Comparison of ENCODE assay signal across 2 cellular contexts in the genomic region with DNA sequence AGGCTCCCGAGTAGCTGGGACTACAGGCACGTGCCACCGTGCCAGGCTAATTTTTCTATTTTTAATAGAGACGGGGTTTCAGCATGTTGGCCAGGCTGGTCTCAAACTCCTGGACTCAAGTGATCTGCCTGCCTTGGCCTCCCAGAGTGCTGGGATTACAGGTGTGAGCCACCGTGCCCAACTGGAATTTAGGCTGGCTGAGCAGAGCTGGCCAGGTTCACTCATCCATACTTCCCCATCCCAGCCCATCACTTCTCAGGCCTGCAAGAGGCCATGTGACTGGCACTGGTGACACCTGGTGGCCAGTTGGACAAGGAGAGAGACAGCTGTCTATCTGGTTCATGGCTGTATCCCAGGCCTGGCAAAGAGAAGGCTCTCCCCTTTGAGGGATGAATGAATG.
TF ChIP-seq lines count a peak whose summit lies in the region.

No MANE protein-coding gene starts in this region.

TF ChIP-seq in WTC11, 78 proteins besides CTCF, POLR2A, EP300 and RAD21:
- TF ChIP-seq, protein P1, sequence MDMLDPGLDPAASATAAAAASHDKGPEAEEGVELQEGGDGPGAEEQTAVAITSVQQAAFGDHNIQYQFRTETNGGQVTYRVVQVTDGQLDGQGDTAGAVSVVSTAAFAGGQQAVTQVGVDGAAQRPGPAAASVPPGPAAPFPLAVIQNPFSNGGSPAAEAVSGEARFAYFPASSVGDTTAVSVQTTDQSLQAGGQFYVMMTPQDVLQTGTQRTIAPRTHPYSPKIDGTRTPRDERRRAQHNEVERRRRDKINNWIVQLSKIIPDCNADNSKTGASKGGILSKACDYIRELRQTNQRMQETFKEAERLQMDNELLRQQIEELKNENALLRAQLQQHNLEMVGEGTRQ (CRISPR knock-in tag; IDR thresholded peaks at IDR 0.05): peak; percentile 86
- TF ChIP-seq, protein P2, sequence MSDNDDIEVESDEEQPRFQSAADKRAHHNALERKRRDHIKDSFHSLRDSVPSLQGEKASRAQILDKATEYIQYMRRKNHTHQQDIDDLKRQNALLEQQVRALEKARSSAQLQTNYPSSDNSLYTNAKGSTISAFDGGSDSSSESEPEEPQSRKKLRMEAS (CRISPR knock-in tag; IDR thresholded peaks at IDR 0.05): peak; percentile 55; the same call in 1 of the 2 replicates
- peak; percentile 84 for TF ChIP-seq USF1 (CRISPR knock-in tag; IDR thresholded peaks at IDR 0.05)

TF ChIP-seq in GM12878, 131 proteins besides CTCF, POLR2A, EP300 and RAD21:
- 0 out of 2 replicates have a peak, but pooled peaks have one; percentile 16 for TF ChIP-seq ZNF687 (IDR thresholded peaks at IDR 0.05)
- 0 out of 2 replicates have a peak, but pooled peaks have one; percentile 63 for TF ChIP-seq SMARCA5 (IDR thresholded peaks at IDR 0.05)
- 0 out of 2 replicates have a peak, but pooled peaks have one; percentile 57 for TF ChIP-seq TCF12 (IDR thresholded peaks at IDR 0.05; ENCODE audit: low read depth, low read length)
- TF ChIP-seq ATF3 (IDR thresholded peaks at IDR 0.05; ENCODE audit: borderline replicate concordance, extremely low read depth, low read depth, low read length): peak; percentile 59; the same call in 1 of the 2 replicates
- 0 out of 3 replicates have a peak, but pooled peaks have one; percentile 19 for TF ChIP-seq POU2F2 (IDR thresholded peaks at IDR 0.05; ENCODE audit: borderline replicate concordance, low read depth, low read length)
- 0 out of 2 replicates have a peak, but pooled peaks have one; percentile 27 for TF ChIP-seq IRF4 (IDR thresholded peaks at IDR 0.05; ENCODE audit: low read depth, low read length)
- peak; percentile 65; the same call in 1 of the 2 replicates for TF ChIP-seq MXI1 (IDR thresholded peaks at IDR 0.05; ENCODE audit: low read depth, low read length)
- TF ChIP-seq, protein P1 (IDR thresholded peaks at IDR 0.05; ENCODE audit: borderline replicate concordance, low read depth, low read length): peak; percentile 46
- TF ChIP-seq YY1 (IDR thresholded peaks at IDR 0.05; ENCODE audit: low read depth, low read length): peak; percentile 84
- TF ChIP-seq EED (IDR thresholded peaks at IDR 0.05; ENCODE audit: low read depth): peak; percentile 72
- TF ChIP-seq SMC3 (IDR thresholded peaks at IDR 0.05; ENCODE audit: borderline replicate concordance, low read length): peak; percentile 99
- TF ChIP-seq RAD51 (IDR thresholded peaks at IDR 0.05): peak; percentile 72
- TF ChIP-seq HDGF (IDR thresholded peaks at IDR 0.05): 0 out of 2 replicates have a peak, but pooled peaks have one; percentile 38
- TF ChIP-seq RELB (IDR thresholded peaks at IDR 0.05; ENCODE audit: low read depth): 0 out of 2 replicates have a peak, but pooled peaks have one; percentile 56
- TF ChIP-seq, protein P2 (IDR thresholded peaks at IDR 0.05; ENCODE audit: low read depth, low read length): 0 out of 2 replicates have a peak, but pooled peaks have one; percentile 67
- TF ChIP-seq, protein P3, sequence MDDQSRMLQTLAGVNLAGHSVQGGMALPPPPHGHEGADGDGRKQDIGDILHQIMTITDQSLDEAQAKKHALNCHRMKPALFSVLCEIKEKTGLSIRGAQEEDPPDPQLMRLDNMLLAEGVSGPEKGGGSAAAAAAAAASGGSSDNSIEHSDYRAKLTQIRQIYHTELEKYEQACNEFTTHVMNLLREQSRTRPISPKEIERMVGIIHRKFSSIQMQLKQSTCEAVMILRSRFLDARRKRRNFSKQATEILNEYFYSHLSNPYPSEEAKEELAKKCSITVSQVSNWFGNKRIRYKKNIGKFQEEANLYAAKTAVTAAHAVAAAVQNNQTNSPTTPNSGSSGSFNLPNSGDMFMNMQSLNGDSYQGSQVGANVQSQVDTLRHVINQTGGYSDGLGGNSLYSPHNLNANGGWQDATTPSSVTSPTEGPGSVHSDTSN (IDR thresholded peaks at IDR 0.05; ENCODE audit: insufficient replicate concordance, low read depth, low read length): peak; percentile 56
- peak; percentile 72 to 73 for TF ChIP-seq IKZF2 (IDR thresholded peaks at IDR 0.05)
- peak in 1 of 2 experiments; percentile 83; a peak in 2 of 4 replicates for TF ChIP-seq BHLHE40 (IDR thresholded peaks at IDR 0.05; ENCODE audit: borderline replicate concordance in 1 of 2, low read depth in 2 of 2, low read length in 1 of 2)
- TF ChIP-seq IKZF1 (conservative IDR thresholded peaks at IDR 0.05): peak; percentile 90
- TF ChIP-seq PAX5 (IDR thresholded peaks at IDR 0.05; ENCODE audit: borderline replicate concordance, low read depth, low read length): peak; percentile 69; the same call in 1 of the 2 replicates
- TF ChIP-seq NBN (IDR thresholded peaks at IDR 0.05): peak; percentile 67
- TF ChIP-seq FOXM1 (IDR thresholded peaks at IDR 0.05; ENCODE audit: low read depth, low read length): 0 out of 2 replicates have a peak, but pooled peaks have one; percentile 34
- TF ChIP-seq PKNOX1 (IDR thresholded peaks at IDR 0.05): peak; percentile 65
- TF ChIP-seq ETV6 (conservative IDR thresholded peaks at IDR 0.05 in 1 of 2, IDR thresholded peaks at IDR 0.05 in 1 of 2; ENCODE audit: borderline replicate concordance in 1 of 2, low read depth in 1 of 2): 0 out of 4 replicates have a peak, but pooled peaks of 1 of the 2 experiments have one; percentile 27
- TF ChIP-seq USF1 (IDR thresholded peaks at IDR 0.05; ENCODE audit: borderline replicate concordance, extremely low read length, insufficient read depth, low read depth, low read length): peak; percentile 81
